Comparison of ENCODE assay signal across 13 cellular contexts in genomic region chr6:168301648-168302398, GRCh38. TPM values are rescaled to one million over a fixed set of nuclear protein-coding genes. Genes with fewer than 3 reads are reported as not detected.
A peak's percentile ranks its signal among the peaks of the same experiment; 100 is the strongest.
DNase-seq lines count a peak whose midpoint lies in the region; ATAC-seq and TF ChIP-seq lines count a peak whose summit lies in the region.
"Had no signal": no experiment of that assay in that cellular context is flagged by ENCODE, and none has a peak within 500 bp of the region (broad histone marks: within the 10 kb centered on the region; RNA-seq: fewer than 3 reads in every experiment).

No MANE protein-coding gene starts in this region.

- H3K27ac Mint-ChIP-seq in brain = peak overlapping the region in 3 of 5 experiments; percentile 11 to 69 (median 40)
- H3K27ac Mint-ChIP-seq in activated CD8-positive, alpha-beta T cell treated with anti-CD3 and anti-CD28 coated beads for 36 hours = no peak overlapping the region
- H3K27ac Mint-ChIP-seq: naive thymus-derived CD4-positive, alpha-beta T cell had no signal

- H2AK5ac ChIP-seq in mesenchymal stem cell (ENCODE audit: low read length, severe bottlenecking) = peak overlapping the region; percentile 18

- ATAC-seq in activated CD8-positive, alpha-beta T cell treated with anti-CD3 and anti-CD28 coated beads for 36 hours = no peak
- ATAC-seq in HG03175 (IDR thresholded peaks at IDR 0.05; ENCODE audit: unreplicated experiment) = no peak
- ATAC-seq: body of pancreas; naive thymus-derived CD4-positive, alpha-beta T cell had no signal

- H3K4me3 ChIP-seq in A673 (ENCODE audit: low read depth, low read length, poor library complexity, severe bottlenecking) (peak overlapping the region; percentile 32), mesenchymal stem cell (ENCODE audit: insufficient read depth in 1 of 2, low read depth in 1 of 2, low read length in 2 of 2) (peak overlapping the region in 1 of 2 experiments; percentile 22), esophagus squamous epithelium (no peak overlapping the region)
- H3K4me3 ChIP-seq: body of pancreas, SJSA1 had no signal

- H4K91ac ChIP-seq in mesenchymal stem cell (ENCODE audit: low read length) = no peak overlapping the region

- peaks cover 2% of the 10 kb centered on the region for H3K79me1 ChIP-seq in mesenchymal stem cell (replicated peaks; ENCODE audit: low read length, poor library complexity, severe bottlenecking)

- H3K18ac ChIP-seq in mesenchymal stem cell (ENCODE audit: low read depth in 1 of 2, low read length in 2 of 2) = no peak overlapping the region

- intact Hi-C loops in A673 (cut with micrococcal nuclease; ENCODE audit: unreplicated experiment) (loop anchor here (2.0 to 5.0 kb wide), 2 partner anchors 55 to 145 kb away; no protein-coding TSS in a partner anchor), esophagus squamous epithelium (cut with DNase I) (no loop called here)
- intact Hi-C loops in activated CD8-positive, alpha-beta T cell treated with anti-CD3 and anti-CD28 coated beads for 36 hours (cut with micrococcal nuclease) = no loop called here

- no peak overlapping the region for H4K8ac ChIP-seq in mesenchymal stem cell (ENCODE audit: low read length)

- H3K27me3 ChIP-seq in A673 (replicated peaks; ENCODE audit: insufficient read depth, low read depth, low read length, poor library complexity) (no peaks in the 10 kb centered on the region), mesenchymal stem cell (ENCODE audit: control insufficient read depth in 1 of 2, insufficient read depth in 1 of 2, low read length in 2 of 2) (peaks cover 0 to 19% of the 10 kb centered on the region in 2 experiments), esophagus squamous epithelium (no peaks in the 10 kb centered on the region)
- H3K27me3 ChIP-seq: body of pancreas, SJSA1 had no signal

- POLR2A ChIA-PET in A673 (lab: Charles Lee; ENCODE audit: low non-redundant PET) = interaction anchor here (0.6 kb wide), 2 partner anchors 522 to 666 kb away, joined by 3 to 5 read pairs; no protein-coding TSS in a partner anchor
- POLR2A ChIA-PET in activated CD8-positive, alpha-beta T cell treated with anti-CD3 and anti-CD28 coated beads for 36 hours (lab: Charles Lee) = no interaction called here

- H3K14ac ChIP-seq in mesenchymal stem cell (ENCODE audit: low read length in 2 of 2) = no peak overlapping the region

- H2BK12ac ChIP-seq in mesenchymal stem cell (ENCODE audit: low read length in 2 of 2) = no peak overlapping the region

- peak overlapping the region; percentile 31 for H2BK5ac ChIP-seq in mesenchymal stem cell (ENCODE audit: low read depth, low read length, poor library complexity, severe bottlenecking)

- H2BK15ac ChIP-seq in mesenchymal stem cell (ENCODE audit: low read depth, poor library complexity, severe bottlenecking) = no peak overlapping the region

- H3K9ac ChIP-seq in mesenchymal stem cell (ENCODE audit: low read length) = no peak overlapping the region

- DNase-seq in A673 (ENCODE audit: low spot score) (peak; percentile 89), HuH-7 (ENCODE audit: low spot score) (peak; percentile 97), mesenchymal stem cell (no peak), esophagus squamous epithelium (lab: John Stamatoyannopoulos, UW) (no peak)
- DNase-seq in stimulated activated naive CD4-positive, alpha-beta T cell treated with Interleukin-2 at 50 U/mL for 16 hours (lab: John Stamatoyannopoulos, UW) = no peak
- DNase-seq in activated CD8-positive, alpha-beta T cell treated with anti-CD3 and anti-CD28 coated beads for 36 hours = no peak
- DNase-seq: hypothalamus; naive thymus-derived CD4-positive, alpha-beta T cell had no signal

- peaks cover 42% of the 10 kb centered on the region for H3K4me1 Mint-ChIP-seq in brain
- H3K4me1 Mint-ChIP-seq in activated CD8-positive, alpha-beta T cell treated with anti-CD3 and anti-CD28 coated beads for 36 hours (ENCODE audit: low read depth) = no peaks in the 10 kb centered on the region
- H3K4me1 Mint-ChIP-seq: naive thymus-derived CD4-positive, alpha-beta T cell had no signal

- no peak overlapping the region for H2AFZ ChIP-seq in mesenchymal stem cell (ENCODE audit: low read depth, low read length)

- peak overlapping the region; percentile 70 for H3K4me2 ChIP-seq in mesenchymal stem cell (ENCODE audit: low read length, poor library complexity, severe bottlenecking)

- no peak overlapping the region for H3K4ac ChIP-seq in mesenchymal stem cell (ENCODE audit: low read depth in 1 of 2, low read length in 2 of 2)

- TF ChIP-seq POLR2A in esophagus squamous epithelium (IDR thresholded peaks at IDR 0.05) = no peak

- BruUV-seq in A673 (replicated peaks; lab: Mats Ljungman, UMichigan) = TSS peak; percentile 86

- H3K4me3 Mint-ChIP-seq in brain = peak overlapping the region in 1 of 5 experiments; percentile 42
- no peak overlapping the region for H3K4me3 Mint-ChIP-seq in activated CD8-positive, alpha-beta T cell treated with anti-CD3 and anti-CD28 coated beads for 36 hours
- H3K4me3 Mint-ChIP-seq: naive thymus-derived CD4-positive, alpha-beta T cell had no signal

- H3K9me3 ChIP-seq in A673 (ENCODE audit: low read depth, low read length, poor library complexity, severe bottlenecking) = no peaks in the 10 kb centered on the region
- H3K9me3 ChIP-seq in mesenchymal stem cell (ENCODE audit: control insufficient read depth, low read length) = no peaks in the 10 kb centered on the region
- no peaks in the 10 kb centered on the region for H3K9me3 ChIP-seq in esophagus squamous epithelium
- H3K9me3 ChIP-seq: body of pancreas, SJSA1 had no signal

- H3K27me3 Mint-ChIP-seq in brain = peaks cover 5% of the 10 kb centered on the region
- peaks cover 6% of the 10 kb centered on the region for H3K27me3 Mint-ChIP-seq in activated CD8-positive, alpha-beta T cell treated with anti-CD3 and anti-CD28 coated beads for 36 hours

- CTCF ChIA-PET in A673 (lab: Charles Lee) = no interaction called here
- CTCF ChIA-PET in activated CD8-positive, alpha-beta T cell treated with anti-CD3 and anti-CD28 coated beads for 36 hours (lab: Charles Lee) = no interaction called here

- H2BK120ac ChIP-seq in mesenchymal stem cell (ENCODE audit: low read depth, low read length) = no peak overlapping the region

- H3K36me3 Mint-ChIP-seq in brain = no peaks in the 10 kb centered on the region
- no peaks in the 10 kb centered on the region for H3K36me3 Mint-ChIP-seq in activated CD8-positive, alpha-beta T cell treated with anti-CD3 and anti-CD28 coated beads for 36 hours (ENCODE audit: low read depth)
- H3K36me3 Mint-ChIP-seq: naive thymus-derived CD4-positive, alpha-beta T cell had no signal

- 24% methylated on average over 16 of the region's 16 CpGs for WGBS in mesenchymal stem cell
- WGBS in esophagus squamous epithelium, 2 donors = 70 to 83% methylated on average over 13 to 15 of the region's 16 CpGs

- H3K4me1 ChIP-seq in A673 (ENCODE audit: insufficient read depth, low read length, poor library complexity, severe bottlenecking) (peaks cover 36% of the 10 kb centered on the region), mesenchymal stem cell (ENCODE audit: control insufficient read depth, insufficient read depth, low read depth, low read length) (peaks cover 33% of the 10 kb centered on the region), esophagus squamous epithelium (no peaks in the 10 kb centered on the region)
- H3K4me1 ChIP-seq: SJSA1 had no signal

- peaks cover 0 to 3% (median 0%) of the 10 kb centered on the region in 5 experiments for H3K9me3 Mint-ChIP-seq in brain
- no peaks in the 10 kb centered on the region for H3K9me3 Mint-ChIP-seq in activated CD8-positive, alpha-beta T cell treated with anti-CD3 and anti-CD28 coated beads for 36 hours
- H3K9me3 Mint-ChIP-seq: naive thymus-derived CD4-positive, alpha-beta T cell had no signal

- TF ChIP-seq CTCF in A673 (conservative IDR thresholded peaks at IDR 0.05; ENCODE audit: low read depth, low read length) (no peak), brain (conservative IDR thresholded peaks at IDR 0.05) (no peak), esophagus squamous epithelium (IDR thresholded peaks at IDR 0.05) (no peak)
- no peak for TF ChIP-seq CTCF in activated CD8-positive, alpha-beta T cell treated with anti-CD3 and anti-CD28 coated beads for 36 hours (IDR thresholded peaks at IDR 0.05)

- H3K27ac ChIP-seq in A673 (ENCODE audit: low read depth, low read length, poor library complexity, severe bottlenecking) (peak overlapping the region; percentile 92), mesenchymal stem cell (ENCODE audit: low read length, poor library complexity, severe bottlenecking) (peak overlapping the region; percentile 81), esophagus squamous epithelium (no peak overlapping the region)
- H3K27ac ChIP-seq: body of pancreas, SJSA1 had no signal

- no peak overlapping the region for H3K23ac ChIP-seq in mesenchymal stem cell (ENCODE audit: low read length in 2 of 2)

- H3K36me3 ChIP-seq in A673 (ENCODE audit: insufficient read depth, low read length, poor library complexity, severe bottlenecking) (no peaks in the 10 kb centered on the region), mesenchymal stem cell (ENCODE audit: control insufficient read depth in 1 of 2, insufficient read depth in 2 of 2, low read depth in 1 of 2, low read length in 2 of 2) (peaks cover 0 to 3% of the 10 kb centered on the region in 2 experiments), esophagus squamous epithelium (no peaks in the 10 kb centered on the region)
- H3K36me3 ChIP-seq: SJSA1 had no signal

RNA-seq across cellular contexts. Expression of gene DACT2, which starts 17.8 kb away (rescaled TPM):
- total RNA-seq in A673 (2021) = 14.5 and 18.7 TPM in 2 replicates
- 4.6 TPM for polyA plus RNA-seq in brain (ENCODE audit: insufficient read depth, low read depth, low replicate concordance)
- polyA plus RNA-seq in mesenchymal stem cell (2013, experiment 1 of 2) = not detected
- 0.03 TPM for polyA plus RNA-seq in mesenchymal stem cell (2013, experiment 2 of 2)
- 1 to 10 TPM in 3 of 4 donors, under 1 TPM in 1; 0.57 to 2.8 (median 1.9) TPM for total RNA-seq in esophagus squamous epithelium
- total RNA-seq in activated CD8-positive, alpha-beta T cell treated with anti-CD3 and anti-CD28 coated beads for 36 hours = not detected
- total RNA-seq: LHCN-M2, SJSA1 had no signal
- polyA plus RNA-seq: naive thymus-derived CD4-positive, alpha-beta T cell had no signal

Comparison
In these comparisons a context has a peak if more than half of its experiments do, and no peak if none do; other contexts are left out.
1. DNase-seq: peak in A673 (single experiment) and HuH-7 (single experiment); none in mesenchymal stem cell (single experiment), stimulated activated naive CD4-positive, alpha-beta T cell treated with Interleukin-2 at 50 U/mL for 16 hours (single experiment), esophagus squamous epithelium (single experiment) and activated CD8-positive, alpha-beta T cell treated with anti-CD3 and anti-CD28 coated beads for 36 hours (single experiment).
2. H3K27ac ChIP-seq: peak in A673 (single experiment) and mesenchymal stem cell (single experiment); none in esophagus squamous epithelium (0 of 4).